Comparison of ENCODE assay signal across 1 cellular context in genomic region chr13:30619731-30620130, GRCh38.
TF ChIP-seq lines count a peak whose summit lies in the region.

No MANE protein-coding gene starts in this region.

TF ChIP-seq in GM23338, 12 proteins besides CTCF, POLR2A, EP300 and RAD21 (continued from another document):
- TF ChIP-seq ZNF462 (CRISPR knock-in tag; IDR thresholded peaks at IDR 0.05) = no peak
